ENCODE assay signal across 16 cellular contexts in the genomic region with DNA sequence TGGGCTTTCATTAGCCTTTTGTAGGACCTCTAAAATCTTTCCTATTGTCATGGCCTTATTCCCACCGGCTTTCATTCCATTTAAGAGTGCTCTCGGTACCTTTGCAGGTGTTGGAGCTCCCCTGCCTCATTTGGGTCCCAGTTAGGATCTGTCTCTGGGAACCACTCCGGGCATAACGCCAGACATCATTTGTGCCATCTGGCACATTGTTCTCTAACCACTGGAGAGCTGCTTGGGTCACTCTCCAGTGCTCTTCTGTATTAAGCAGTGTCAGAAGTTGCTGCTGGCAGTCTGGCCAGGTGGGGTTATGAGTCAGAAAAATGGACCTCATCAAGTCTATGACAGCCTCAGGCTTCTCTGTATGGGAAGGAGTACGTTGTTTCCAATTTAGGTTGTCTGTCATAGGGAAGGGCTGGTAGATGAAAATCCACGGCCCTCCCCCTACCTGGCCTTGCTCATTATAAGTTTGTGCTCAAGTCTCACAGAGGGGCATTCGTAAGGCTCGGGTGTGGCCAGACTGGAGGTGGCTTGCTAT.
"Had no signal": no experiment of that assay in that cellular context is flagged by ENCODE, and none has a peak within 500 bp of the region (broad histone marks: within the 10 kb centered on the region; RNA-seq: fewer than 3 reads in every experiment).

No MANE protein-coding gene starts in this region.

- ATAC-seq: lower lobe of right lung; naive thymus-derived CD4-positive, alpha-beta T cell had no signal

- H3K27me3 ChIP-seq: stomach, vagina had no signal

- H3K4me3 ChIP-seq: lower lobe of right lung, skin epidermis, stomach, thoracic aorta, vagina had no signal

- H3K27ac ChIP-seq: lower lobe of right lung, skin epidermis, stomach, thoracic aorta, vagina had no signal

- H3K36me3 ChIP-seq: lower lobe of right lung, stomach, thoracic aorta, vagina had no signal

- DNase-seq: activated CD4-positive, alpha-beta T cell treated with anti-CD3 and anti-CD28 coated beads, Interleukin-2, amount 10 ng/mL, durations not matched to agents 7 days and 5 days; activated CD4-positive, CD25-positive, alpha-beta regulatory T cell; activated naive CD4-positive, alpha-beta T cell treated with anti-CD3 and anti-CD28 coated beads, Interleukin-2, amount 10 ng/mL, durations not matched to agents 7 days and 5 days; activated T-cell treated with anti-CD3 and anti-CD28 coated beads for 4 hours; central memory CD4-positive, alpha-beta T cell; cortex of kidney; erythroblast; immature natural killer cell; lower lobe of right lung; midbrain; naive thymus-derived CD4-positive, alpha-beta T cell; stimulated activated CD4-positive, alpha-beta T cell treated with anti-CD3 and anti-CD28 coated beads, Interleukin-4, amount 100 ng/mL, for 4 hours; stomach had no signal
